In genomic region chr11:102451693-102452460, GRCh38 we compare ENCODE assay signal across 1 cellular context.
TF ChIP-seq lines count a peak whose summit lies in the region.

No MANE protein-coding gene starts in this region.

TF ChIP-seq in GM12878, 131 proteins besides CTCF, POLR2A, EP300 and RAD21 (continued from another document and continues in another):
- TF ChIP-seq, protein P1, sequence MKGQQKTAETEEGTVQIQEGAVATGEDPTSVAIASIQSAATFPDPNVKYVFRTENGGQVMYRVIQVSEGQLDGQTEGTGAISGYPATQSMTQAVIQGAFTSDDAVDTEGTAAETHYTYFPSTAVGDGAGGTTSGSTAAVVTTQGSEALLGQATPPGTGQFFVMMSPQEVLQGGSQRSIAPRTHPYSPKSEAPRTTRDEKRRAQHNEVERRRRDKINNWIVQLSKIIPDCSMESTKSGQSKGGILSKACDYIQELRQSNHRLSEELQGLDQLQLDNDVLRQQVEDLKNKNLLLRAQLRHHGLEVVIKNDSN (IDR thresholded peaks at IDR 0.05; ENCODE audit: borderline replicate concordance, extremely low read length, insufficient read depth, low read depth, low read length): no peak
- peak; percentile 56; the same call in 1 of the 2 replicates for TF ChIP-seq TBL1XR1 (IDR thresholded peaks at IDR 0.05; ENCODE audit: low read depth, low read length)
- no peak for TF ChIP-seq KDM1A (IDR thresholded peaks at IDR 0.05; ENCODE audit: borderline replicate concordance)
- TF ChIP-seq HDGF (IDR thresholded peaks at IDR 0.05): no peak
- peak; percentile 92 for TF ChIP-seq SIN3A (IDR thresholded peaks at IDR 0.05; ENCODE audit: low read depth, low read length)
- TF ChIP-seq, protein P2, sequence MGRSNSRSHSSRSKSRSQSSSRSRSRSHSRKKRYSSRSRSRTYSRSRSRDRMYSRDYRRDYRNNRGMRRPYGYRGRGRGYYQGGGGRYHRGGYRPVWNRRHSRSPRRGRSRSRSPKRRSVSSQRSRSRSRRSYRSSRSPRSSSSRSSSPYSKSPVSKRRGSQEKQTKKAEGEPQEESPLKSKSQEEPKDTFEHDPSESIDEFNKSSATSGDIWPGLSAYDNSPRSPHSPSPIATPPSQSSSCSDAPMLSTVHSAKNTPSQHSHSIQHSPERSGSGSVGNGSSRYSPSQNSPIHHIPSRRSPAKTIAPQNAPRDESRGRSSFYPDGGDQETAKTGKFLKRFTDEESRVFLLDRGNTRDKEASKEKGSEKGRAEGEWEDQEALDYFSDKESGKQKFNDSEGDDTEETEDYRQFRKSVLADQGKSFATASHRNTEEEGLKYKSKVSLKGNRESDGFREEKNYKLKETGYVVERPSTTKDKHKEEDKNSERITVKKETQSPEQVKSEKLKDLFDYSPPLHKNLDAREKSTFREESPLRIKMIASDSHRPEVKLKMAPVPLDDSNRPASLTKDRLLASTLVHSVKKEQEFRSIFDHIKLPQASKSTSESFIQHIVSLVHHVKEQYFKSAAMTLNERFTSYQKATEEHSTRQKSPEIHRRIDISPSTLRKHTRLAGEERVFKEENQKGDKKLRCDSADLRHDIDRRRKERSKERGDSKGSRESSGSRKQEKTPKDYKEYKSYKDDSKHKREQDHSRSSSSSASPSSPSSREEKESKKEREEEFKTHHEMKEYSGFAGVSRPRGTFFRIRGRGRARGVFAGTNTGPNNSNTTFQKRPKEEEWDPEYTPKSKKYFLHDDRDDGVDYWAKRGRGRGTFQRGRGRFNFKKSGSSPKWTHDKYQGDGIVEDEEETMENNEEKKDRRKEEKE (IDR thresholded peaks at IDR 0.05): no peak
- no peak for TF ChIP-seq CUX1 (IDR thresholded peaks at IDR 0.05; ENCODE audit: insufficient replicate concordance, low read depth, low read length)
- TF ChIP-seq DPF2 (IDR thresholded peaks at IDR 0.05): no peak
- TF ChIP-seq MTA3 (IDR thresholded peaks at IDR 0.05; ENCODE audit: borderline replicate concordance, low read length): no peak
- peak; percentile 86 for TF ChIP-seq MAX (IDR thresholded peaks at IDR 0.05; ENCODE audit: low read depth, low read length)
- TF ChIP-seq NR2C1 (IDR thresholded peaks at IDR 0.05): no peak
- no peak; the same call in 1 of the 2 replicates for TF ChIP-seq NFIC (IDR thresholded peaks at IDR 0.05; ENCODE audit: low read depth, low read length)
- no peak for TF ChIP-seq ZNF217 (IDR thresholded peaks at IDR 0.05)
- TF ChIP-seq TCF12 (IDR thresholded peaks at IDR 0.05; ENCODE audit: low read depth, low read length): peak; percentile 92
- peak; percentile 53; the same call in 1 of the 2 replicates for TF ChIP-seq YY1 (IDR thresholded peaks at IDR 0.05; ENCODE audit: low read depth, low read length)
- TF ChIP-seq ZNF24 (IDR thresholded peaks at IDR 0.05): no peak
- TF ChIP-seq, protein P3, sequence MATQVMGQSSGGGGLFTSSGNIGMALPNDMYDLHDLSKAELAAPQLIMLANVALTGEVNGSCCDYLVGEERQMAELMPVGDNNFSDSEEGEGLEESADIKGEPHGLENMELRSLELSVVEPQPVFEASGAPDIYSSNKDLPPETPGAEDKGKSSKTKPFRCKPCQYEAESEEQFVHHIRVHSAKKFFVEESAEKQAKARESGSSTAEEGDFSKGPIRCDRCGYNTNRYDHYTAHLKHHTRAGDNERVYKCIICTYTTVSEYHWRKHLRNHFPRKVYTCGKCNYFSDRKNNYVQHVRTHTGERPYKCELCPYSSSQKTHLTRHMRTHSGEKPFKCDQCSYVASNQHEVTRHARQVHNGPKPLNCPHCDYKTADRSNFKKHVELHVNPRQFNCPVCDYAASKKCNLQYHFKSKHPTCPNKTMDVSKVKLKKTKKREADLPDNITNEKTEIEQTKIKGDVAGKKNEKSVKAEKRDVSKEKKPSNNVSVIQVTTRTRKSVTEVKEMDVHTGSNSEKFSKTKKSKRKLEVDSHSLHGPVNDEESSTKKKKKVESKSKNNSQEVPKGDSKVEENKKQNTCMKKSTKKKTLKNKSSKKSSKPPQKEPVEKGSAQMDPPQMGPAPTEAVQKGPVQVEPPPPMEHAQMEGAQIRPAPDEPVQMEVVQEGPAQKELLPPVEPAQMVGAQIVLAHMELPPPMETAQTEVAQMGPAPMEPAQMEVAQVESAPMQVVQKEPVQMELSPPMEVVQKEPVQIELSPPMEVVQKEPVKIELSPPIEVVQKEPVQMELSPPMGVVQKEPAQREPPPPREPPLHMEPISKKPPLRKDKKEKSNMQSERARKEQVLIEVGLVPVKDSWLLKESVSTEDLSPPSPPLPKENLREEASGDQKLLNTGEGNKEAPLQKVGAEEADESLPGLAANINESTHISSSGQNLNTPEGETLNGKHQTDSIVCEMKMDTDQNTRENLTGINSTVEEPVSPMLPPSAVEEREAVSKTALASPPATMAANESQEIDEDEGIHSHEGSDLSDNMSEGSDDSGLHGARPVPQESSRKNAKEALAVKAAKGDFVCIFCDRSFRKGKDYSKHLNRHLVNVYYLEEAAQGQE (IDR thresholded peaks at IDR 0.05; ENCODE audit: low read depth, low read length): no peak
- TF ChIP-seq, protein P4, sequence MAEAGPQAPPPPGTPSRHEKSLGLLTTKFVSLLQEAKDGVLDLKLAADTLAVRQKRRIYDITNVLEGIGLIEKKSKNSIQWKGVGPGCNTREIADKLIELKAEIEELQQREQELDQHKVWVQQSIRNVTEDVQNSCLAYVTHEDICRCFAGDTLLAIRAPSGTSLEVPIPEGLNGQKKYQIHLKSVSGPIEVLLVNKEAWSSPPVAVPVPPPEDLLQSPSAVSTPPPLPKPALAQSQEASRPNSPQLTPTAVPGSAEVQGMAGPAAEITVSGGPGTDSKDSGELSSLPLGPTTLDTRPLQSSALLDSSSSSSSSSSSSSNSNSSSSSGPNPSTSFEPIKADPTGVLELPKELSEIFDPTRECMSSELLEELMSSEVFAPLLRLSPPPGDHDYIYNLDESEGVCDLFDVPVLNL (IDR thresholded peaks at IDR 0.05; ENCODE audit: low read depth, low read length): peak; percentile 24; the same call in 1 of the 2 replicates
- no peak for TF ChIP-seq IRF3 (IDR thresholded peaks at IDR 0.05)
- TF ChIP-seq, protein P5, sequence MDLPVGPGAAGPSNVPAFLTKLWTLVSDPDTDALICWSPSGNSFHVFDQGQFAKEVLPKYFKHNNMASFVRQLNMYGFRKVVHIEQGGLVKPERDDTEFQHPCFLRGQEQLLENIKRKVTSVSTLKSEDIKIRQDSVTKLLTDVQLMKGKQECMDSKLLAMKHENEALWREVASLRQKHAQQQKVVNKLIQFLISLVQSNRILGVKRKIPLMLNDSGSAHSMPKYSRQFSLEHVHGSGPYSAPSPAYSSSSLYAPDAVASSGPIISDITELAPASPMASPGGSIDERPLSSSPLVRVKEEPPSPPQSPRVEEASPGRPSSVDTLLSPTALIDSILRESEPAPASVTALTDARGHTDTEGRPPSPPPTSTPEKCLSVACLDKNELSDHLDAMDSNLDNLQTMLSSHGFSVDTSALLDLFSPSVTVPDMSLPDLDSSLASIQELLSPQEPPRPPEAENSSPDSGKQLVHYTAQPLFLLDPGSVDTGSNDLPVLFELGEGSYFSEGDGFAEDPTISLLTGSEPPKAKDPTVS (IDR thresholded peaks at IDR 0.05; ENCODE audit: low read depth, low read length): no peak
- TF ChIP-seq POLR2AphosphoS5 (IDR thresholded peaks at IDR 0.05; ENCODE audit: low read length): peak; percentile 55; the same call in 1 of the 2 replicates
- TF ChIP-seq MYC (IDR thresholded peaks at IDR 0.05; ENCODE audit: insufficient read depth, insufficient read length, insufficient replicate concordance, low read length, severe bottlenecking): no peak
- TF ChIP-seq EED (IDR thresholded peaks at IDR 0.05; ENCODE audit: low read depth): peak; percentile 28; the same call in 1 of the 2 replicates
- no peak for TF ChIP-seq SUZ12 (IDR thresholded peaks at IDR 0.05; ENCODE audit: unreplicated experiment)
- TF ChIP-seq SMC3 (IDR thresholded peaks at IDR 0.05; ENCODE audit: borderline replicate concordance, low read length): peak; percentile 36; the same call in 1 of the 2 replicates
- TF ChIP-seq ESRRA (IDR thresholded peaks at IDR 0.05; ENCODE audit: low read length): no peak
- TF ChIP-seq RB1 (IDR thresholded peaks at IDR 0.05; ENCODE audit: borderline replicate concordance): no peak
- no peak for TF ChIP-seq HCFC1 (IDR thresholded peaks at IDR 0.05; ENCODE audit: low read length)
- no peak for TF ChIP-seq RBBP5 (conservative IDR thresholded peaks at IDR 0.05)
- TF ChIP-seq PML (IDR thresholded peaks at IDR 0.05; ENCODE audit: low read length): no peak
- TF ChIP-seq MTA2 (IDR thresholded peaks at IDR 0.05; ENCODE audit: low read depth): 0 out of 2 replicates have a peak, but pooled peaks have one; percentile 15
- TF ChIP-seq LARP7 (IDR thresholded peaks at IDR 0.05): peak; percentile 31
- peak; percentile 5 for TF ChIP-seq RUNX3 (IDR thresholded peaks at IDR 0.05; ENCODE audit: low read length)
- TF ChIP-seq BHLHE40 (IDR thresholded peaks at IDR 0.05; ENCODE audit: borderline replicate concordance in 1 of 2, low read depth in 2 of 2, low read length in 1 of 2): peak; percentile 83 to 92; a peak in 3 of 4 replicates
- TF ChIP-seq BRCA1 (IDR thresholded peaks at IDR 0.05; ENCODE audit: low read depth, low read length): no peak
- peak; percentile 39; the same call in 1 of the 2 replicates for TF ChIP-seq NRF1 (conservative IDR thresholded peaks at IDR 0.05; ENCODE audit: low read depth, low read length)
- TF ChIP-seq SRF (IDR thresholded peaks at IDR 0.05; ENCODE audit: low read depth in 2 of 2, low read length in 2 of 2): no peak
- TF ChIP-seq, protein P6, sequence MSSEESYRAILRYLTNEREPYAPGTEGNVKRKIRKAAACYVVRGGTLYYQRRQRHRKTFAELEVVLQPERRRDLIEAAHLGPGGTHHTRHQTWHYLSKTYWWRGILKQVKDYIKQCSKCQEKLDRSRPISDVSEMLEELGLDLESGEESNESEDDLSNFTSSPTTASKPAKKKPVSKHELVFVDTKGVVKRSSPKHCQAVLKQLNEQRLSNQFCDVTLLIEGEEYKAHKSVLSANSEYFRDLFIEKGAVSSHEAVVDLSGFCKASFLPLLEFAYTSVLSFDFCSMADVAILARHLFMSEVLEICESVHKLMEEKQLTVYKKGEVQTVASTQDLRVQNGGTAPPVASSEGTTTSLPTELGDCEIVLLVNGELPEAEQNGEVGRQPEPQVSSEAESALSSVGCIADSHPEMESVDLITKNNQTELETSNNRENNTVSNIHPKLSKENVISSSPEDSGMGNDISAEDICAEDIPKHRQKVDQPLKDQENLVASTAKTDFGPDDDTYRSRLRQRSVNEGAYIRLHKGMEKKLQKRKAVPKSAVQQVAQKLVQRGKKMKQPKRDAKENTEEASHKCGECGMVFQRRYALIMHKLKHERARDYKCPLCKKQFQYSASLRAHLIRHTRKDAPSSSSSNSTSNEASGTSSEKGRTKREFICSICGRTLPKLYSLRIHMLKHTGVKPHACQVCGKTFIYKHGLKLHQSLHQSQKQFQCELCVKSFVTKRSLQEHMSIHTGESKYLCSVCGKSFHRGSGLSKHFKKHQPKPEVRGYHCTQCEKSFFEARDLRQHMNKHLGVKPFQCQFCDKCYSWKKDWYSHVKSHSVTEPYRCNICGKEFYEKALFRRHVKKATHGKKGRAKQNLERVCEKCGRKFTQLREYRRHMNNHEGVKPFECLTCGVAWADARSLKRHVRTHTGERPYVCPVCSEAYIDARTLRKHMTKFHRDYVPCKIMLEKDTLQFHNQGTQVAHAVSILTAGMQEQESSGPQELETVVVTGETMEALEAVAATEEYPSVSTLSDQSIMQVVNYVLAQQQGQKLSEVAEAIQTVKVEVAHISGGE (CRISPR knock-in tag; IDR thresholded peaks at IDR 0.05): no peak
- no peak for TF ChIP-seq ELK1 (IDR thresholded peaks at IDR 0.05; ENCODE audit: low read depth, low read length)
- no peak for TF ChIP-seq ZBED1 (IDR thresholded peaks at IDR 0.05; ENCODE audit: borderline replicate concordance)
